17 cellular contexts compared by ENCODE assay signal in genomic region chr1:171910786-171911185, GRCh38.
"Had no signal": no experiment of that assay in that cellular context is flagged by ENCODE, and none has a peak within 500 bp of the region (broad histone marks: within the 10 kb centered on the region; RNA-seq: fewer than 3 reads in every experiment).

No MANE protein-coding gene starts in this region.

- H3K4me2 ChIP-seq: neural progenitor cell had no signal

- H3K27me3 ChIP-seq: neural progenitor cell, pancreas had no signal

- H3K27ac ChIP-seq: left ventricle myocardium inferior, neural progenitor cell, pancreas, thoracic aorta had no signal

- H3K27ac Mint-ChIP-seq: activated naive CD4-positive, alpha-beta T cell treated with anti-CD3 and anti-CD28 coated beads, Interleukin-2, amount 50 U/mL, for 72 hours; neural progenitor cell; stimulated activated naive CD8-positive, alpha-beta T cell treated with anti-CD3 and anti-CD28 coated beads, Interleukin-15, amount 100 ng/mL, for 72 hours; T-helper 17 cell had no signal

- H3K36me3 ChIP-seq: left ventricle myocardium inferior, neural progenitor cell, pancreas, thoracic aorta had no signal

- H3K27me3 Mint-ChIP-seq: brain; stimulated activated naive CD8-positive, alpha-beta T cell treated with anti-CD3 and anti-CD28 coated beads, Interleukin-15, amount 100 ng/mL, for 72 hours had no signal

- H3K9me3 ChIP-seq: left ventricle myocardium inferior, pancreas, thoracic aorta had no signal

- DNase-seq: activated CD4-positive, CD25-positive, alpha-beta regulatory T cell; activated effector memory CD4-positive, alpha-beta T cell treated with anti-CD3 and anti-CD28 coated beads, Interleukin-2, amount 50 U/mL, for 16 hours; activated T-cell treated with anti-CD3 and anti-CD28 coated beads, Interleukin-2, amount 50 U/mL, for 1 hour; amniotic stem cell; head of caudate nucleus; left ventricle myocardium inferior; pancreas; retina; stimulated activated CD4-positive, alpha-beta T cell treated with anti-CD3 and anti-CD28 coated beads, Interleukin-15, amount 100 ng/mL, for 24 hours; stimulated activated CD4-positive, alpha-beta T cell treated with anti-CD3 and anti-CD28 coated beads, Interleukin-4, amount 100 ng/mL, for 24 hours; stimulated activated naive CD8-positive, alpha-beta T cell treated with anti-CD3 and anti-CD28 coated beads, Interleukin-15, amount 100 ng/mL, for 72 hours; T-helper 17 cell had no signal

- H3K9ac ChIP-seq: neural progenitor cell had no signal

- H3K4me3 Mint-ChIP-seq: brain; neural progenitor cell; stimulated activated naive CD8-positive, alpha-beta T cell treated with anti-CD3 and anti-CD28 coated beads, Interleukin-15, amount 100 ng/mL, for 72 hours; T-helper 17 cell had no signal

- ATAC-seq: activated naive CD4-positive, alpha-beta T cell treated with anti-CD3 and anti-CD28 coated beads, Interleukin-2, amount 50 U/mL, for 72 hours; esophagus mucosa; pancreas; stimulated activated naive CD8-positive, alpha-beta T cell treated with anti-CD3 and anti-CD28 coated beads, Interleukin-15, amount 100 ng/mL, for 72 hours; T-helper 17 cell had no signal

- H2AFZ ChIP-seq: neural progenitor cell had no signal

- H3K9me3 Mint-ChIP-seq: activated naive CD4-positive, alpha-beta T cell treated with anti-CD3 and anti-CD28 coated beads, Interleukin-2, amount 50 U/mL, for 72 hours; brain; neural progenitor cell; stimulated activated naive CD8-positive, alpha-beta T cell treated with anti-CD3 and anti-CD28 coated beads, Interleukin-15, amount 100 ng/mL, for 72 hours had no signal

- H3K4me3 ChIP-seq: left ventricle myocardium inferior, neural progenitor cell, pancreas, thoracic aorta had no signal

- H3K36me3 Mint-ChIP-seq: activated naive CD4-positive, alpha-beta T cell treated with anti-CD3 and anti-CD28 coated beads, Interleukin-2, amount 50 U/mL, for 72 hours; brain; neural progenitor cell had no signal
